28 cellular contexts compared by ENCODE assay signal in genomic region chr10:90174531-90174930, GRCh38.
"Had no signal": no experiment of that assay in that cellular context is flagged by ENCODE, and none has a peak within 500 bp of the region (broad histone marks: within the 10 kb centered on the region; RNA-seq: fewer than 3 reads in every experiment).

No MANE protein-coding gene starts in this region.

- DNase-seq: Karpas-422, Kasumi-1, KG1, MG63, MM.1S, MV-4-11, NCI-H1048, NCI-H1092, NCI-H1092 treated with DMSO at 0.1 percent for 48 hours, NCI-H1105, NCI-H1105 treated with DMSO at 0.1 percent for 48 hours, NCI-H1417, NCI-H1417 treated with DMSO at 0.1 percent for 48 hours, NCI-H1436, NCI-H1436 treated with DMSO at 0.1 percent for 48 hours, NCI-H146, NCI-H187, NCI-H187 treated with DMSO at 0.1 percent for 48 hours, NCI-H1930, NCI-H2029, NCI-H2029 treated with DMSO at 0.1 percent for 48 hours, NCI-H2081, NCI-H2081 treated with DMSO at 0.1 percent for 48 hours, NCI-H2107, NCI-H2171, NCI-H226, NCI-H345 had no signal

- H3K4me3 ChIP-seq: MG63 had no signal

- H3K36me3 ChIP-seq: MG63 had no signal

- H3K27me3 ChIP-seq: MG63 had no signal

- H3K9me3 ChIP-seq: MG63 had no signal

- H3K27ac ChIP-seq: KMS-11 had no signal
